34 cellular contexts compared by ENCODE assay signal in genomic region chr4:182705389-182705788, GRCh38.
DNase-seq lines count a peak whose midpoint lies in the region; ATAC-seq, FAIRE-seq and TF ChIP-seq lines count a peak whose summit lies in the region.
"Had no signal": no experiment of that assay in that cellular context is flagged by ENCODE, and none has a peak within 500 bp of the region (broad histone marks: within the 10 kb centered on the region; RNA-seq: fewer than 3 reads in every experiment).

No MANE protein-coding gene starts in this region.

- H2BK15ac ChIP-seq in neuronal stem cell (ENCODE audit: low read length), result no peak overlapping the region

- H3K4me2 ChIP-seq in K562 (ENCODE audit: insufficient read depth, low read length) (no peak overlapping the region), trophoblast cell (ENCODE audit: low read length) (no peak overlapping the region), neuronal stem cell (ENCODE audit: insufficient read depth, low read length, poor library complexity, severe bottlenecking) (no peak overlapping the region)
- H3K4me2 ChIP-seq: A549; BLaER1; BLaER1 treated with 17β-estradiol and CSF1 and Interleukin-3, amounts not matched to agents 10 nM and 100 nM had no signal

- H3K79me2 ChIP-seq in K562 (ENCODE audit: control insufficient read depth, insufficient read depth, low read length) (no peaks in the 10 kb centered on the region), trophoblast cell (ENCODE audit: control insufficient read depth, insufficient read depth, low read length, poor library complexity) (no peaks in the 10 kb centered on the region)

- H3K27me3 ChIP-seq in K562 (ENCODE audit: control insufficient read depth in 2 of 2, insufficient read depth in 2 of 2, low read length in 2 of 2) (no peaks in the 10 kb centered on the region; a peak in 1 of 5 replicates), trophoblast cell (ENCODE audit: insufficient read depth, low read length) (no peaks in the 10 kb centered on the region), neuronal stem cell (ENCODE audit: control insufficient read depth in 3 of 3, insufficient read depth in 3 of 3, low read depth in 1 of 3, low read length in 3 of 3) (no peaks in the 10 kb centered on the region), stomach (no peaks in the 10 kb centered on the region)
- H3K27me3 ChIP-seq: BE2C; BLaER1; BLaER1 treated with 17β-estradiol and CSF1 and Interleukin-3, amounts not matched to agents 10 nM and 100 nM had no signal

- H3K18ac ChIP-seq in trophoblast cell (ENCODE audit: low read length) (no peak overlapping the region), neuronal stem cell (ENCODE audit: low read length) (no peak overlapping the region)

- no peak overlapping the region for H3K14ac ChIP-seq in trophoblast cell (ENCODE audit: low read length)
- no peak overlapping the region for H3K14ac ChIP-seq in neuronal stem cell (ENCODE audit: low read length)

- no peaks in the 10 kb centered on the region for H3K4me1 ChIP-seq in K562 (replicated peaks in 1 of 2; ENCODE audit: control insufficient read depth in 2 of 2, insufficient read depth in 2 of 2, low read length in 2 of 2)
- peaks cover 3% of the 10 kb centered on the region for H3K4me1 ChIP-seq in mucosa of descending colon (ENCODE audit: low read depth)
- H3K4me1 ChIP-seq in trophoblast cell (ENCODE audit: control insufficient read depth in 1 of 2, insufficient read depth in 2 of 2, low read length in 2 of 2), result peaks cover 0 to under 1% of the 10 kb centered on the region in 2 experiments
- H3K4me1 ChIP-seq in neuronal stem cell (ENCODE audit: control insufficient read depth in 2 of 2, insufficient read depth in 1 of 2, low read depth in 1 of 2, low read length in 2 of 2), result no peaks in the 10 kb centered on the region
- H3K4me1 ChIP-seq in stomach, result no peaks in the 10 kb centered on the region
- H3K4me1 ChIP-seq: A549; BE2C; BLaER1; BLaER1 treated with 17β-estradiol and CSF1 and Interleukin-3, amounts not matched to agents 10 nM and 100 nM; Caco-2 had no signal

- H3K9me3 ChIP-seq in K562 (replicated peaks; ENCODE audit: control insufficient read depth, insufficient read depth, low read depth, low read length) (no peaks in the 10 kb centered on the region), mucosa of descending colon (no peaks in the 10 kb centered on the region), trophoblast cell (ENCODE audit: insufficient read depth, low read depth, low read length) (no peaks in the 10 kb centered on the region), neuronal stem cell (replicated peaks in 1 of 2; ENCODE audit: control insufficient read depth in 2 of 2, insufficient read depth in 1 of 2, low read depth in 1 of 2, low read length in 2 of 2) (no peaks in the 10 kb centered on the region), stomach (no peaks in the 10 kb centered on the region)
- H3K9me3 ChIP-seq: A549; BE2C; BLaER1; BLaER1 treated with 17β-estradiol and CSF1 and Interleukin-3, amounts not matched to agents 10 nM and 100 nM; Caco-2 had no signal

- no peak overlapping the region for H4K91ac ChIP-seq in trophoblast cell (ENCODE audit: low read depth, low read length)
- H4K91ac ChIP-seq in neuronal stem cell (ENCODE audit: low read depth, low read length, poor library complexity), result no peak overlapping the region

- FAIRE-seq in K562 (lab: Jason Lieb, UNC), result peak; percentile 6
- FAIRE-seq: A204.1, A549 had no signal

- no peak overlapping the region for H3K27ac ChIP-seq in K562 (ENCODE audit: extremely low read depth, low read depth, low read length)
- H3K27ac ChIP-seq in trophoblast cell (ENCODE audit: low read depth, low read length), result no peak overlapping the region
- no peak overlapping the region for H3K27ac ChIP-seq in neuronal stem cell (replicated peaks; ENCODE audit: low read length)
- no peak overlapping the region for H3K27ac ChIP-seq in stomach
- H3K27ac ChIP-seq: 22Rv1; A549; BLaER1; BLaER1 treated with 17β-estradiol and CSF1 and Interleukin-3, amounts not matched to agents 10 nM and 100 nM; C4-2B had no signal

- H4K20me1 ChIP-seq in K562 (replicated peaks; ENCODE audit: control insufficient read depth, insufficient read depth, low read length), result no peaks in the 10 kb centered on the region
- H4K20me1 ChIP-seq: BLaER1; BLaER1 treated with 17β-estradiol and CSF1 and Interleukin-3, amounts not matched to agents 10 nM and 100 nM had no signal

- no peak for ATAC-seq in K562
- peak; percentile 73 for ATAC-seq in left colon
- peak; percentile 78 for ATAC-seq in mucosa of descending colon
- ATAC-seq in GM19452 (IDR thresholded peaks at IDR 0.05; ENCODE audit: unreplicated experiment), result no peak
- ATAC-seq: A549; CD8-positive, alpha-beta T cell had no signal

- intact Hi-C loops in K562 (cut with micrococcal nuclease) (no loop called here), left colon (cut with DNase I, micrococcal nuclease) (no loop called here), mucosa of descending colon (cut with DNase I, micrococcal nuclease) (no loop called here), stomach (cut with DNase I; ENCODE audit: low total_unique reads) (no loop called here)

- H3K9me1 ChIP-seq in K562 (ENCODE audit: control insufficient read depth, insufficient read depth, low read length), result no peaks in the 10 kb centered on the region

- POLR2A ChIA-PET in K562 (lab: Yijun Ruan, JAX), result no interaction called here

- no peak overlapping the region for H2AFZ ChIP-seq in K562 (ENCODE audit: low read depth, low read length)
- no peak overlapping the region for H2AFZ ChIP-seq in trophoblast cell (ENCODE audit: insufficient read depth, low read length, poor library complexity)
- no peak overlapping the region for H2AFZ ChIP-seq in neuronal stem cell (ENCODE audit: low read length)

- H3K36me3 ChIP-seq in K562 (ENCODE audit: control insufficient read depth, insufficient read depth, low read length) (no peaks in the 10 kb centered on the region), mucosa of descending colon (ENCODE audit: low read depth) (no peaks in the 10 kb centered on the region), trophoblast cell (ENCODE audit: control insufficient read depth in 1 of 2, insufficient read depth in 2 of 2, low read length in 2 of 2) (peaks cover 0 to 3% of the 10 kb centered on the region in 2 experiments), neuronal stem cell (replicated peaks in 1 of 2; ENCODE audit: control insufficient read depth in 2 of 2, insufficient read depth in 2 of 2, low read length in 2 of 2) (peaks cover 1 to 39% of the 10 kb centered on the region in 2 donors), stomach (no peaks in the 10 kb centered on the region)
- H3K36me3 ChIP-seq: BE2C; BLaER1; BLaER1 treated with 17β-estradiol and CSF1 and Interleukin-3, amounts not matched to agents 10 nM and 100 nM had no signal

- H2BK5ac ChIP-seq in trophoblast cell (ENCODE audit: low read depth, low read length, poor library complexity), result peak overlapping the region; percentile 27
- no peak overlapping the region for H2BK5ac ChIP-seq in neuronal stem cell (ENCODE audit: low read length)

- TF ChIP-seq EP300 in K562 (IDR thresholded peaks at IDR 0.05; ENCODE audit: low read length), result no peak
- no peak for TF ChIP-seq EP300 in stomach (IDR thresholded peaks at IDR 0.05)

- DNase-seq in K562 (ENCODE audit: extremely low read depth in 1 of 4, low spot score in 3 of 4), result no peak
- no peak for DNase-seq in left colon
- peak in 1 of 3 donors; percentile 10 for DNase-seq in mucosa of descending colon
- DNase-seq in trophoblast cell, result no peak
- no peak for DNase-seq in neuronal stem cell (ENCODE audit: low spot score)
- no peak for DNase-seq in HT-29 (ENCODE audit: low spot score)
- DNase-seq in stomach, result no peak
- DNase-seq: 8988T; ACHN; AML-193; BE2C; C1 segment of cervical spinal cord; Caco-2; Calu3; CD4-positive, alpha-beta memory T cell; CD4-positive, alpha-beta T cell; CD4-positive, CD25-positive, alpha-beta regulatory T cell; CD8-positive, alpha-beta memory T cell; CD8-positive, alpha-beta T cell; COR-L47; DMS 273 treated with DMSO at 0.1 percent for 48 hours; DMS153; DMS53; DMS79; DMS79 treated with DMSO at 0.1 percent for 48 hours; DND-41; EL had no signal

- H2BK120ac ChIP-seq in trophoblast cell (ENCODE audit: insufficient read depth, low read length, poor library complexity) (no peak overlapping the region), neuronal stem cell (ENCODE audit: low read depth, low read length) (no peak overlapping the region)

- WGBS in K562 (ENCODE audit: insufficient coverage, low coverage, missing lambda C conversion rate), result under 1% methylated on average over 11 of the region's 11 CpGs
- no CpG with 5 or more reads among the region's 11 CpGs for WGBS in trophoblast cell (ENCODE audit: extremely low coverage, insufficient coverage, insufficient read length)
- WGBS in neuronal stem cell (ENCODE audit: extremely low coverage in 2 of 2, insufficient read length in 2 of 2, insufficient replicate concordance in 1 of 2), 2 donors, result no CpG with 5 or more reads among the region's 11 CpGs
- 88 to 95% (median 95%) methylated on average over 11 of the region's 11 CpGs for WGBS in stomach, 5 donors

- H3K79me1 ChIP-seq in trophoblast cell (ENCODE audit: low read length) (no peaks in the 10 kb centered on the region), neuronal stem cell (ENCODE audit: low read depth, low read length) (no peaks in the 10 kb centered on the region)

- H2AK5ac ChIP-seq in trophoblast cell (ENCODE audit: low read length) (no peak overlapping the region), neuronal stem cell (ENCODE audit: low read depth, low read length) (no peak overlapping the region)

- no peak overlapping the region for H4K8ac ChIP-seq in trophoblast cell (ENCODE audit: low read depth, low read length)
- H4K8ac ChIP-seq in neuronal stem cell (ENCODE audit: low read depth, low read length), result no peak overlapping the region

- H4K12ac ChIP-seq in trophoblast cell (ENCODE audit: low read depth, low read length), result no peak overlapping the region

- TF ChIP-seq CTCF in K562 (IDR thresholded peaks at IDR 0.05 in 2 of 3, conservative IDR thresholded peaks at IDR 0.05 in 1 of 3; ENCODE audit: insufficient read depth in 2 of 3, low read depth in 1 of 3, low read length in 3 of 3) (no peak), mucosa of descending colon (IDR thresholded peaks at IDR 0.05) (no peak), stomach (IDR thresholded peaks at IDR 0.05) (no peak)

- H3K23ac ChIP-seq in trophoblast cell (ENCODE audit: low read length) (no peak overlapping the region), neuronal stem cell (ENCODE audit: low read depth, low read length, poor library complexity) (no peak overlapping the region)

- H2BK12ac ChIP-seq in trophoblast cell (ENCODE audit: low read length) (no peak overlapping the region), neuronal stem cell (ENCODE audit: low read length) (no peak overlapping the region)

- TF ChIP-seq POLR2A in K562 (conservative IDR thresholded peaks at IDR 0.05) (no peak), stomach (IDR thresholded peaks at IDR 0.05) (no peak)

- no peak overlapping the region for H3K4me3 ChIP-seq in K562
- H3K4me3 ChIP-seq in mucosa of descending colon, result no peak overlapping the region
- H3K4me3 ChIP-seq in trophoblast cell (ENCODE audit: low read depth, low read length), result no peak overlapping the region
- H3K4me3 ChIP-seq in neuronal stem cell (ENCODE audit: low read length in 2 of 2), result no peak overlapping the region
- H3K4me3 ChIP-seq in stomach, result no peak overlapping the region
- H3K4me3 ChIP-seq: A549; BLaER1; BLaER1 treated with 17β-estradiol and CSF1 and Interleukin-3, amounts not matched to agents 10 nM and 100 nM had no signal

- in situ Hi-C loops in K562 (cut with MboI), result no loop called here

- H3K4ac ChIP-seq in trophoblast cell (ENCODE audit: low read depth, low read length), result no peak overlapping the region
- no peak overlapping the region for H3K4ac ChIP-seq in neuronal stem cell (ENCODE audit: low read length)

- CTCF ChIA-PET in K562 (lab: Yijun Ruan, JAX; ENCODE audit: low intra/inter-chr PET ratio), result no interaction called here

- no TSS peak for BruUV-seq in K562 (replicated peaks; lab: Mats Ljungman, UMichigan)

- H3K9ac ChIP-seq in K562 (ENCODE audit: insufficient read depth in 1 of 2, low read depth in 2 of 2, low read length in 2 of 2), result no peak overlapping the region
- H3K9ac ChIP-seq in trophoblast cell (ENCODE audit: low read length), result no peak overlapping the region
- H3K9ac ChIP-seq in neuronal stem cell (ENCODE audit: low read depth, low read length, poor library complexity), result no peak overlapping the region
- H3K9ac ChIP-seq: BLaER1; BLaER1 treated with 17β-estradiol and CSF1 and Interleukin-3, amounts not matched to agents 10 nM and 100 nM had no signal

- TF ChIP-seq RAD21 in K562 (CRISPR knock-in tag; conservative IDR thresholded peaks at IDR 0.05 in 1 of 2, IDR thresholded peaks at IDR 0.05 in 1 of 2), result no peak

Comparison
In these comparisons a context has a peak if more than half of its experiments do, and no peak if none do; other contexts are left out.
1. ATAC-seq: peak in left colon (single experiment) and mucosa of descending colon (single experiment); none in K562 (single experiment) and GM19452 (single experiment).